ENCODE assay signal across 8 cellular contexts in genomic region chr10:129963831-129964501, GRCh38. TPM values are rescaled to one million over a fixed set of nuclear protein-coding genes. Genes with fewer than 3 reads are reported as not detected.
DNase-seq lines count a peak whose midpoint lies in the region; ATAC-seq and TF ChIP-seq lines count a peak whose summit lies in the region.

A gene with protein sequence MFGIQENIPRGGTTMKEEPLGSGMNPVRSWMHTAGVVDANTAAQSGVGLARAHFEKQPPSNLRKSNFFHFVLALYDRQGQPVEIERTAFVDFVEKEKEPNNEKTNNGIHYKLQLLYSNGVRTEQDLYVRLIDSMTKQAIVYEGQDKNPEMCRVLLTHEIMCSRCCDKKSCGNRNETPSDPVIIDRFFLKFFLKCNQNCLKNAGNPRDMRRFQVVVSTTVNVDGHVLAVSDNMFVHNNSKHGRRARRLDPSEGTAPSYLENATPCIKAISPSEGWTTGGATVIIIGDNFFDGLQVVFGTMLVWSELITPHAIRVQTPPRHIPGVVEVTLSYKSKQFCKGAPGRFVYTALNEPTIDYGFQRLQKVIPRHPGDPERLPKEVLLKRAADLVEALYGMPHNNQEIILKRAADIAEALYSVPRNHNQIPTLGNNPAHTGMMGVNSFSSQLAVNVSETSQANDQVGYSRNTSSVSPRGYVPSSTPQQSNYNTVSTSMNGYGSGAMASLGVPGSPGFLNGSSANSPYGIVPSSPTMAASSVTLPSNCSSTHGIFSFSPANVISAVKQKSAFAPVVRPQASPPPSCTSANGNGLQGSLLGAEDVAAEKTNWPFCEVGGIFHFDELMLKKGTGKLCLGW (minus strand): TSS chr10:129964274. CDS start chr10:129963768, 506 bp downstream.

- H3K27ac ChIP-seq in foreskin keratinocyte (no peak within 1 kb of the TSS), neuronal stem cell (replicated peaks; ENCODE audit: low read length) (no peak within 1 kb of the TSS)

- H2BK12ac ChIP-seq in neuronal stem cell (ENCODE audit: low read length): peak within 1 kb of the TSS; percentile 22

- H3K4me2 ChIP-seq in neuronal stem cell (ENCODE audit: insufficient read depth, low read length, poor library complexity, severe bottlenecking): peak within 1 kb of the TSS; percentile 93

- no peaks in the 10 kb centered on the region for H3K9me3 Mint-ChIP-seq in activated T-helper 1 cell treated with anti-CD3 and anti-CD28 coated beads, Interleukin-12 subunit alpha, Interleukin-12 subunit beta, Interleukin-2, Interleukin-4 antibody, amounts not matched to agents 30 ng/mL and 10 ng/mL and 1 ng/mL, durations not matched to agents 14 hours and 24 hours and 36 hours

- H2BK120ac ChIP-seq in neuronal stem cell (ENCODE audit: low read depth, low read length): no peak within 1 kb of the TSS

- H3K4me1 Mint-ChIP-seq in activated T-helper 1 cell treated with anti-CD3 and anti-CD28 coated beads, Interleukin-12 subunit alpha, Interleukin-12 subunit beta, Interleukin-2, Interleukin-4 antibody, amounts not matched to agents 30 ng/mL and 10 ng/mL and 1 ng/mL, durations not matched to agents 14 hours and 24 hours and 36 hours (ENCODE audit: low read depth): peaks cover 21% of the 10 kb centered on the region

- H3K4me1 ChIP-seq in foreskin keratinocyte: no peaks in the 10 kb centered on the region
- H3K4me1 ChIP-seq in neuronal stem cell (ENCODE audit: control insufficient read depth in 2 of 2, insufficient read depth in 1 of 2, low read depth in 1 of 2, low read length in 2 of 2): peaks cover 6 to 16% of the 10 kb centered on the region in 2 donors

- H3K27me3 Mint-ChIP-seq in activated T-helper 1 cell treated with anti-CD3 and anti-CD28 coated beads, Interleukin-12 subunit alpha, Interleukin-12 subunit beta, Interleukin-2, Interleukin-4 antibody, amounts not matched to agents 30 ng/mL and 10 ng/mL and 1 ng/mL, durations not matched to agents 14 hours and 24 hours and 36 hours (ENCODE audit: insufficient read depth): peaks cover 48% of the 10 kb centered on the region

- no peaks in the 10 kb centered on the region for H3K36me3 ChIP-seq in neuronal stem cell (replicated peaks in 1 of 2; ENCODE audit: control insufficient read depth in 2 of 2, insufficient read depth in 2 of 2, low read length in 2 of 2)

- H3K9ac ChIP-seq in neuronal stem cell (ENCODE audit: low read depth, low read length, poor library complexity): peak within 1 kb of the TSS; percentile 77

- peak within 1 kb of the TSS; percentile 44 to 80 for H3K4me3 ChIP-seq in neuronal stem cell (ENCODE audit: low read length in 2 of 2)

- peak within 1 kb of the TSS; percentile 82 for H2BK5ac ChIP-seq in neuronal stem cell (ENCODE audit: low read length)

- no peaks in the 10 kb centered on the region for H3K9me3 ChIP-seq in neuronal stem cell (replicated peaks in 1 of 2; ENCODE audit: control insufficient read depth in 2 of 2, insufficient read depth in 1 of 2, low read depth in 1 of 2, low read length in 2 of 2)

- peak within 1 kb of the TSS; percentile 98 for H2AFZ ChIP-seq in neuronal stem cell (ENCODE audit: low read length)

- ATAC-seq in foreskin keratinocyte (peak; percentile 68), HG03280 (IDR thresholded peaks at IDR 0.05; ENCODE audit: unreplicated experiment) (no peak), GM19395 (IDR thresholded peaks at IDR 0.05; ENCODE audit: unreplicated experiment) (no peak), HG02852 (IDR thresholded peaks at IDR 0.05; ENCODE audit: unreplicated experiment) (no peak)

- no peak for TF ChIP-seq CTCF in foreskin keratinocyte (conservative IDR thresholded peaks at IDR 0.05)

- H3K79me1 ChIP-seq in neuronal stem cell (ENCODE audit: low read depth, low read length): no peaks in the 10 kb centered on the region

- DNase-seq in DMS153 treated with DMSO at 0.1 percent for 48 hours (lab: John Stamatoyannopoulos, UW; ENCODE audit: unreplicated experiment) (peak; percentile 74), NCI-H1105 (lab: John Stamatoyannopoulos, UW) (peak; percentile 72), foreskin keratinocyte (peak in 1 of 2 donors; percentile 45), neuronal stem cell (ENCODE audit: low spot score) (peak; percentile 91)
- peak; percentile 24 for DNase-seq in activated T-helper 1 cell treated with anti-CD3 and anti-CD28 coated beads, Interleukin-12 subunit alpha, Interleukin-12 subunit beta, Interleukin-2, Interleukin-4 antibody, amounts not matched to agents 30 ng/mL and 10 ng/mL and 1 ng/mL, durations not matched to agents 14 hours and 24 hours and 36 hours (ENCODE audit: low spot score)

- peak within 1 kb of the TSS; percentile 89 for H2BK15ac ChIP-seq in neuronal stem cell (ENCODE audit: low read length)

- peak within 1 kb of the TSS; percentile 89 for H3K18ac ChIP-seq in neuronal stem cell (ENCODE audit: low read length)

- no peak within 1 kb of the TSS for H4K8ac ChIP-seq in neuronal stem cell (ENCODE audit: low read depth, low read length)

- H3K4ac ChIP-seq in neuronal stem cell (ENCODE audit: low read length): no peak within 1 kb of the TSS

- H3K4me3 Mint-ChIP-seq in activated T-helper 1 cell treated with anti-CD3 and anti-CD28 coated beads, Interleukin-12 subunit alpha, Interleukin-12 subunit beta, Interleukin-2, Interleukin-4 antibody, amounts not matched to agents 30 ng/mL and 10 ng/mL and 1 ng/mL, durations not matched to agents 14 hours and 24 hours and 36 hours: peak within 1 kb of the TSS; percentile 39

- H3K27me3 ChIP-seq in foreskin keratinocyte: peaks cover 100% of the 10 kb centered on the region
- peaks cover 54 to 95% (median 89%) of the 10 kb centered on the region in 3 experiments for H3K27me3 ChIP-seq in neuronal stem cell (ENCODE audit: control insufficient read depth in 3 of 3, insufficient read depth in 3 of 3, low read depth in 1 of 3, low read length in 3 of 3)

- no CpG with 5 or more reads among the region's 106 CpGs for WGBS in neuronal stem cell (ENCODE audit: extremely low coverage in 2 of 2, insufficient read length in 2 of 2, insufficient replicate concordance in 1 of 2), 2 donors

- intact Hi-C loops in activated T-helper 1 cell treated with anti-CD3 and anti-CD28 coated beads, Interleukin-12 subunit alpha, Interleukin-12 subunit beta, Interleukin-2, Interleukin-4 antibody, amounts not matched to agents 30 ng/mL and 10 ng/mL and 1 ng/mL, durations not matched to agents 14 hours and 24 hours and 36 hours (cut with micrococcal nuclease): no loop called here

- peaks cover 2% of the 10 kb centered on the region for H3K36me3 Mint-ChIP-seq in activated T-helper 1 cell treated with anti-CD3 and anti-CD28 coated beads, Interleukin-12 subunit alpha, Interleukin-12 subunit beta, Interleukin-2, Interleukin-4 antibody, amounts not matched to agents 30 ng/mL and 10 ng/mL and 1 ng/mL, durations not matched to agents 14 hours and 24 hours and 36 hours (ENCODE audit: low read depth)

- H3K23ac ChIP-seq in neuronal stem cell (ENCODE audit: low read depth, low read length, poor library complexity): peak within 1 kb of the TSS; percentile 73

- no peak within 1 kb of the TSS for H3K14ac ChIP-seq in neuronal stem cell (ENCODE audit: low read length)

- H4K91ac ChIP-seq in neuronal stem cell (ENCODE audit: low read depth, low read length, poor library complexity): no peak within 1 kb of the TSS

- H3K27ac Mint-ChIP-seq in activated T-helper 1 cell treated with anti-CD3 and anti-CD28 coated beads, Interleukin-12 subunit alpha, Interleukin-12 subunit beta, Interleukin-2, Interleukin-4 antibody, amounts not matched to agents 30 ng/mL and 10 ng/mL and 1 ng/mL, durations not matched to agents 14 hours and 24 hours and 36 hours: peak within 1 kb of the TSS; percentile 80

- peak within 1 kb of the TSS; percentile 56 for H2AK5ac ChIP-seq in neuronal stem cell (ENCODE audit: low read depth, low read length)

RNA-seq across cellular contexts. Expression of the gene that starts here (rescaled TPM):
- total RNA-seq in activated T-helper 1 cell treated with anti-CD3 and anti-CD28 coated beads, Interleukin-12 subunit alpha, Interleukin-12 subunit beta, Interleukin-2, Interleukin-4 antibody, amounts not matched to agents 30 ng/mL and 10 ng/mL and 1 ng/mL, durations not matched to agents 14 hours and 24 hours and 36 hours: not detected in 2 replicates
- total RNA-seq in foreskin keratinocyte: 0.03 and 0.04 TPM in 2 replicates
- 0.02 TPM in 1 of 2 replicates, not detected in the other for polyA plus RNA-seq in foreskin keratinocyte
- 3.3 TPM for polyA plus RNA-seq in neuronal stem cell (2013, experiment 1 of 2)
- polyA plus RNA-seq in neuronal stem cell (2013, experiment 2 of 2): 3.1 TPM

Comparison
In these comparisons a context has a peak if more than half of its experiments do, and no peak if none do; other contexts are left out.
1. Peak in DNase-seq in activated T-helper 1 cell treated with anti-CD3 and anti-CD28 coated beads, Interleukin-12 subunit alpha, Interleukin-12 subunit beta, Interleukin-2, Interleukin-4 antibody, amounts not matched to agents 30 ng/mL and 10 ng/mL and 1 ng/mL, durations not matched to agents 14 hours and 24 hours and 36 hours; RNA of the gene not detected or under 1 TPM.
2. Peak in ATAC-seq in foreskin keratinocyte; RNA of the gene not detected or under 1 TPM.